1 cellular context compared by ENCODE assay signal in genomic region chr9:68567565-68567964, GRCh38.
TF ChIP-seq lines count a peak whose summit lies in the region.

No MANE protein-coding gene starts in this region.

TF ChIP-seq in IMR-90, 13 proteins besides CTCF, POLR2A, EP300 and RAD21:
- TF ChIP-seq MXI1 (IDR thresholded peaks at IDR 0.05; ENCODE audit: borderline replicate concordance, low read depth, low read length) (no peak), FOS (IDR thresholded peaks at IDR 0.05; ENCODE audit: low read depth, low read length) (no peak), SMC3 (IDR thresholded peaks at IDR 0.05; ENCODE audit: low read depth, low read length) (no peak), BHLHE40 (IDR thresholded peaks at IDR 0.05; ENCODE audit: low read depth, low read length) (no peak), CEBPB (IDR thresholded peaks at IDR 0.05; ENCODE audit: low read depth, low read length) (no peak), MAFK (IDR thresholded peaks at IDR 0.05; ENCODE audit: low read depth, low read length) (no peak)
